ENCODE assay signal across 1 cellular context in genomic region chr19:14571695-14572490, GRCh38.
TF ChIP-seq lines count a peak whose summit lies in the region.

NDUFB7 (minus strand) TSS chr19:14572066; CDS start chr19:14572000, 66 bp downstream.

TF ChIP-seq in HepG2, 621 proteins besides CTCF, POLR2A, EP300 and RAD21 (continued from another document and continues in another):
- TF ChIP-seq ZBTB34 (CRISPR knock-in tag; IDR thresholded peaks at IDR 0.05), result peak; percentile 63; the same call in 1 of the 2 replicates
- TF ChIP-seq MBD4 (IDR thresholded peaks at IDR 0.05; ENCODE audit: borderline replicate concordance, low read length), result no peak
- TF ChIP-seq ZNF44 (CRISPR knock-in tag; IDR thresholded peaks at IDR 0.05), result peak; percentile 96
- TF ChIP-seq ZNF577 (CRISPR knock-in tag; IDR thresholded peaks at IDR 0.05; ENCODE audit: borderline replicate concordance, low read depth), result no peak
- TF ChIP-seq FOXP4 (CRISPR knock-in tag; IDR thresholded peaks at IDR 0.05), result no peak
- TF ChIP-seq, protein P1, sequence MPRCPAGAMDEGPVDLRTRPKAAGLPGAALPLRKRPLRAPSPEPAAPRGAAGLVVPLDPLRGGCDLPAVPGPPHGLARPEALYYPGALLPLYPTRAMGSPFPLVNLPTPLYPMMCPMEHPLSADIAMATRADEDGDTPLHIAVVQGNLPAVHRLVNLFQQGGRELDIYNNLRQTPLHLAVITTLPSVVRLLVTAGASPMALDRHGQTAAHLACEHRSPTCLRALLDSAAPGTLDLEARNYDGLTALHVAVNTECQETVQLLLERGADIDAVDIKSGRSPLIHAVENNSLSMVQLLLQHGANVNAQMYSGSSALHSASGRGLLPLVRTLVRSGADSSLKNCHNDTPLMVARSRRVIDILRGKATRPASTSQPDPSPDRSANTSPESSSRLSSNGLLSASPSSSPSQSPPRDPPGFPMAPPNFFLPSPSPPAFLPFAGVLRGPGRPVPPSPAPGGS (CRISPR knock-in tag; IDR thresholded peaks at IDR 0.05), result peak; percentile 89
- no peak for TF ChIP-seq ATF5 (CRISPR knock-in tag; IDR thresholded peaks at IDR 0.05; ENCODE audit: low read depth)
- no peak for TF ChIP-seq TAF15 (IDR thresholded peaks at IDR 0.05; ENCODE audit: low read depth, low read length, poor library complexity, severe bottlenecking)
- TF ChIP-seq PAX8 (CRISPR knock-in tag; IDR thresholded peaks at IDR 0.05; ENCODE audit: borderline replicate concordance), result no peak
- TF ChIP-seq HNF1A (IDR thresholded peaks at IDR 0.05; ENCODE audit: low read depth), result peak; percentile 46; the same call in 1 of the 2 replicates
- TF ChIP-seq HNF1A (CRISPR knock-in tag; IDR thresholded peaks at IDR 0.05; ENCODE audit: borderline replicate concordance), result peak; percentile 57; the same call in 1 of the 2 replicates
- peak; percentile 40; the same call in 1 of the 2 replicates for TF ChIP-seq KDM1A (CRISPR knock-in tag; IDR thresholded peaks at IDR 0.05)
- 0 out of 2 replicates have a peak, but pooled peaks have one; percentile 20 for TF ChIP-seq TFDP2 (CRISPR knock-in tag; IDR thresholded peaks at IDR 0.05)
- no peak for TF ChIP-seq FLYWCH1 (CRISPR knock-in tag; IDR thresholded peaks at IDR 0.05)
- no peak for TF ChIP-seq NCOA1 (CRISPR knock-in tag; IDR thresholded peaks at IDR 0.05)
- peak; percentile 69 for TF ChIP-seq RXRB (CRISPR knock-in tag; IDR thresholded peaks at IDR 0.05; ENCODE audit: borderline replicate concordance)
- peak; percentile 87 for TF ChIP-seq ZNF703 (CRISPR knock-in tag; IDR thresholded peaks at IDR 0.05; ENCODE audit: borderline replicate concordance)
- peak; percentile 63; the same call in 1 of the 2 replicates for TF ChIP-seq HES4 (CRISPR knock-in tag; IDR thresholded peaks at IDR 0.05; ENCODE audit: borderline replicate concordance)
- TF ChIP-seq CREBL2 (CRISPR knock-in tag; IDR thresholded peaks at IDR 0.05; ENCODE audit: borderline replicate concordance), result peak; percentile 88; the same call in 1 of the 2 replicates
- peak; percentile 85; the same call in 1 of the 2 replicates for TF ChIP-seq NFATC3 (CRISPR knock-in tag; IDR thresholded peaks at IDR 0.05)
- no peak for TF ChIP-seq ZNF207 (IDR thresholded peaks at IDR 0.05; ENCODE audit: borderline replicate concordance)
- TF ChIP-seq ZNF564 (CRISPR knock-in tag; IDR thresholded peaks at IDR 0.05), result peak; percentile 61; the same call in 1 of the 2 replicates
- TF ChIP-seq ZNF317 (CRISPR knock-in tag; IDR thresholded peaks at IDR 0.05), result peak; percentile 69; the same call in 1 of the 2 replicates
- peak; percentile 91 for TF ChIP-seq ZMAT3 (CRISPR knock-in tag; conservative IDR thresholded peaks at IDR 0.05)
- no peak for TF ChIP-seq ZSCAN30 (CRISPR knock-in tag; IDR thresholded peaks at IDR 0.05)
- TF ChIP-seq XBP1 (CRISPR knock-in tag; IDR thresholded peaks at IDR 0.05), result no peak
- TF ChIP-seq MAFG (CRISPR knock-in tag; IDR thresholded peaks at IDR 0.05), result no peak
- peak; percentile 95 for TF ChIP-seq ZNF547 (CRISPR knock-in tag; IDR thresholded peaks at IDR 0.05)
- TF ChIP-seq ZNF256 (CRISPR knock-in tag; conservative IDR thresholded peaks at IDR 0.05), result no peak
- peak; percentile 81; the same call in 1 of the 2 replicates for TF ChIP-seq KLF12 (CRISPR knock-in tag; IDR thresholded peaks at IDR 0.05; ENCODE audit: borderline replicate concordance)
- TF ChIP-seq POLR2AphosphoS2 (IDR thresholded peaks at IDR 0.05; ENCODE audit: low read depth, low read length), result no peak
- no peak for TF ChIP-seq RAD51 (IDR thresholded peaks at IDR 0.05; ENCODE audit: borderline replicate concordance)
- no peak for TF ChIP-seq HMG20B (CRISPR knock-in tag; conservative IDR thresholded peaks at IDR 0.05)
- TF ChIP-seq, protein P2, sequence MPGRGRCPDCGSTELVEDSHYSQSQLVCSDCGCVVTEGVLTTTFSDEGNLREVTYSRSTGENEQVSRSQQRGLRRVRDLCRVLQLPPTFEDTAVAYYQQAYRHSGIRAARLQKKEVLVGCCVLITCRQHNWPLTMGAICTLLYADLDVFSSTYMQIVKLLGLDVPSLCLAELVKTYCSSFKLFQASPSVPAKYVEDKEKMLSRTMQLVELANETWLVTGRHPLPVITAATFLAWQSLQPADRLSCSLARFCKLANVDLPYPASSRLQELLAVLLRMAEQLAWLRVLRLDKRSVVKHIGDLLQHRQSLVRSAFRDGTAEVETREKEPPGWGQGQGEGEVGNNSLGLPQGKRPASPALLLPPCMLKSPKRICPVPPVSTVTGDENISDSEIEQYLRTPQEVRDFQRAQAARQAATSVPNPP (CRISPR knock-in tag; IDR thresholded peaks at IDR 0.05), result no peak
- TF ChIP-seq MTA3 (CRISPR knock-in tag; IDR thresholded peaks at IDR 0.05), result no peak
- TF ChIP-seq GPBP1L1 (CRISPR knock-in tag; IDR thresholded peaks at IDR 0.05), result no peak
- TF ChIP-seq PBX3 (CRISPR knock-in tag; IDR thresholded peaks at IDR 0.05; ENCODE audit: borderline replicate concordance), result 0 out of 2 replicates have a peak, but pooled peaks have one; percentile 30
- peak; percentile 47; the same call in 1 of the 2 replicates for TF ChIP-seq MTA1 (CRISPR knock-in tag; IDR thresholded peaks at IDR 0.05; ENCODE audit: borderline replicate concordance)
- no peak for TF ChIP-seq AGO1 (IDR thresholded peaks at IDR 0.05; ENCODE audit: low read depth, low read length, poor library complexity, severe bottlenecking)
- TF ChIP-seq THAP8 (CRISPR knock-in tag; IDR thresholded peaks at IDR 0.05; ENCODE audit: borderline replicate concordance), result no peak
- no peak for TF ChIP-seq PTBP1 (IDR thresholded peaks at IDR 0.05; ENCODE audit: low read depth, low read length, poor library complexity, severe bottlenecking)
- no peak for TF ChIP-seq ZKSCAN5 (CRISPR knock-in tag; IDR thresholded peaks at IDR 0.05)
- TF ChIP-seq, protein P3, sequence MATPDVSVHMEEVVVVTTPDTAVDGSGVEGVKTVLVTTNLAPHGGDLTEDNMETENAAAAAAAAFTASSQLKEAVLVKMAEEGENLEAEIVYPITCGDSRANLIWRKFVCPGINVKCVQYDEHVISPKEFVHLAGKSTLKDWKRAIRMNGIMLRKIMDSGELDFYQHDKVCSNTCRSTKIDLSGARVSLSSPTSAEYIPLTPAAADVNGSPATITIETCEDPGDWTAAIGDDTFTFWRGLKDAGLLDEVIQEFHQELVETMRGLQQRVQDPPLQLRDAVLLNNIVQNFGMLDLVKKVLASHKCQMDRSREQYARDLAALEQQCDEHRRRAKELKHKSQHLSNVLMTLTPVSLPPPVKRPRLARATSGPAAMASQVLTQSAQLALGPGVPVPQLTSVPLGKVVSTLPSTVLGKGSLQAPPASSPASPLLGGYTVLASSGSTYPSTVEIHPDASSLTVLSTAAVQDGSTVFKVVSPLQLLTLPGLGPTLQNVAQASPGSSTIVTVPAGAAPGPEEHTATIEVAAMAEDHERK (CRISPR knock-in tag; IDR thresholded peaks at IDR 0.05; ENCODE audit: low read depth), result 0 out of 2 replicates have a peak, but pooled peaks have one; percentile 30
